7 cellular contexts compared by ENCODE assay signal in the genomic region with DNA sequence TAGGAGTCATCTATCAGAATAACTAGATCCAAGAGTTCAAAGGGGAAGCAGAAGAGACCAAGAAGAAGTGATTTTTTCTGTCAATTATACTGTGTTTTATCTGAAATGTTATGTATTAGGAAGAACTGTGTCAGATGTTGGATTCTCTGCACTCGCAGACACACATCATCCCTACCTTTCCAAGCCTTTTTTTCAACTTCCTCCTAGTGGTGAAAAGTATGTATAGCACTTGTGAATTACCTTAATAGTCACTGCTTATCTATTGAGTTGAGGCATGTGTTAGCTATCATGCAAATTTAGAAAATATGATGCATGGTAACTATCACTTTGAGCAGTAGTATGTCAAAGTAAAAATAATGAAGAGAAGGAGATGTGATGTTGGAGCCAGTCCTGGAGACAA.
DNase-seq lines count a peak whose midpoint lies in the region; ATAC-seq and TF ChIP-seq lines count a peak whose summit lies in the region.
"Not testable (repeated sequence)": the region's sequence is repeated elsewhere in the genome, so short reads cannot be mapped to it uniquely, and the experiment has no call there.

No MANE protein-coding gene starts in this region.

- H3K9me3 ChIP-seq in SK-N-SH, mucosa of descending colon: not testable (repeated sequence)

- not testable (repeated sequence) for H3K27me3 ChIP-seq in GM23338 (ENCODE audit: insufficient read depth); SK-N-SH (ENCODE audit: insufficient read depth)

- CTCF ChIA-PET in SK-N-SH (lab: Yijun Ruan, JAX), result not testable (repeated sequence)

- 5% methylated on average over 1 of the region's 1 CpG for WGBS in SK-N-SH (ENCODE audit: low lambda C conversion rate)

- H3K9me3 Mint-ChIP-seq in GM23338; glutamatergic neuron (ENCODE audit: unreplicated experiment): not testable (repeated sequence)

- not testable (repeated sequence) for H3K4me3 ChIP-seq in GM23338; SK-N-SH (ENCODE audit: low read depth in 2 of 2, low read length in 1 of 2); mucosa of descending colon

- H2AFZ ChIP-seq in GM23338; SK-N-SH (ENCODE audit: low read depth): not testable (repeated sequence)

- H3K4me3 Mint-ChIP-seq in GM23338; glutamatergic neuron (ENCODE audit: unreplicated experiment): not testable (repeated sequence)

- not testable (repeated sequence) for H3K4me2 ChIP-seq in GM23338, SK-N-SH

- H3K9me2 ChIP-seq in GM23338 (ENCODE audit: insufficient read depth); SK-N-SH: not testable (repeated sequence)

- H3K27me3 Mint-ChIP-seq in GM23338 (ENCODE audit: insufficient read depth, low read depth, poor library complexity); glutamatergic neuron (ENCODE audit: unreplicated experiment): not testable (repeated sequence)

- DNase-seq in GM23338 (ENCODE audit: low spot score); SK-N-SH; glutamatergic neuron; mucosa of descending colon: not testable (repeated sequence)

- peak; percentile 81 for ATAC-seq in GM18867 (IDR thresholded peaks at IDR 0.05; ENCODE audit: unreplicated experiment)
- ATAC-seq in GM23338, result peak; percentile 57; the same call in 2 of the 3 replicates
- ATAC-seq in HG02852 (IDR thresholded peaks at IDR 0.05; ENCODE audit: unreplicated experiment), result peak; percentile 72
- ATAC-seq in HG03469 (IDR thresholded peaks at IDR 0.05; ENCODE audit: unreplicated experiment), result peak; percentile 80
- ATAC-seq in mucosa of descending colon, result peak; percentile 52

- H3K36me3 ChIP-seq in GM23338 (ENCODE audit: insufficient read depth); SK-N-SH (replicated peaks in 1 of 2; ENCODE audit: control insufficient read depth in 1 of 2, insufficient read depth in 2 of 2, low read length in 1 of 2); mucosa of descending colon (ENCODE audit: low read depth): not testable (repeated sequence)

- not testable (repeated sequence) for H3K4me1 ChIP-seq in GM23338 (ENCODE audit: insufficient read depth); SK-N-SH (ENCODE audit: control insufficient read depth in 1 of 2, insufficient read depth in 2 of 2, low read depth in 1 of 2, low read length in 1 of 2); mucosa of descending colon (ENCODE audit: low read depth)

- not testable (repeated sequence) for H3F3A ChIP-seq in GM23338 (replicated peaks; ENCODE audit: low read depth); SK-N-SH (replicated peaks; ENCODE audit: insufficient read depth)

- POLR2A ChIA-PET in SK-N-SH (lab: Yijun Ruan, JAX), result not testable (repeated sequence)

- TF ChIP-seq EP300 in SK-N-SH (IDR thresholded peaks at IDR 0.05; ENCODE audit: borderline replicate concordance in 1 of 2, low read depth in 1 of 2, low read length in 1 of 2), result not testable (repeated sequence)

- H3K27ac Mint-ChIP-seq in GM23338; glutamatergic neuron (ENCODE audit: unreplicated experiment): not testable (repeated sequence)

- not testable (repeated sequence) for H3K36me3 Mint-ChIP-seq in GM23338 (ENCODE audit: low read depth); glutamatergic neuron (ENCODE audit: unreplicated experiment)

- not testable (repeated sequence) for H3K9ac ChIP-seq in SK-N-SH

- intact Hi-C loops in mucosa of descending colon (cut with DNase I, micrococcal nuclease), result not testable (repeated sequence)

- not testable (repeated sequence) for H3K4me1 Mint-ChIP-seq in GM23338; glutamatergic neuron (ENCODE audit: low read depth, unreplicated experiment)

- H3K79me2 ChIP-seq in GM23338 (replicated peaks; ENCODE audit: insufficient read depth); SK-N-SH (ENCODE audit: insufficient read depth): not testable (repeated sequence)

- H4K20me1 ChIP-seq in GM23338 (replicated peaks; ENCODE audit: insufficient read depth); SK-N-SH (ENCODE audit: insufficient read depth): not testable (repeated sequence)

- not testable (repeated sequence) for TF ChIP-seq RAD21 in SK-N-SH (IDR thresholded peaks at IDR 0.05; ENCODE audit: low read length)

- H3K27ac ChIP-seq in GM23338 (ENCODE audit: low read depth); SK-N-SH (ENCODE audit: low read depth in 2 of 2, low read length in 1 of 2): not testable (repeated sequence)

- TF ChIP-seq CTCF in GM23338 (conservative IDR thresholded peaks at IDR 0.05; ENCODE audit: low read depth in 2 of 2) (0 out of 4 replicates have a peak, but pooled peaks of 1 of the 2 experiments have one; percentile 19), SK-N-SH (IDR thresholded peaks at IDR 0.05) (0 out of 2 replicates have a peak, but pooled peaks have one; percentile 13), glutamatergic neuron (IDR thresholded peaks at IDR 0.05; ENCODE audit: partially characterized antibody, unreplicated experiment) (peak; percentile 52)
- not testable (repeated sequence) for TF ChIP-seq CTCF in mucosa of descending colon (IDR thresholded peaks at IDR 0.05)
